8 cellular contexts compared by ENCODE assay signal in the genomic region with DNA sequence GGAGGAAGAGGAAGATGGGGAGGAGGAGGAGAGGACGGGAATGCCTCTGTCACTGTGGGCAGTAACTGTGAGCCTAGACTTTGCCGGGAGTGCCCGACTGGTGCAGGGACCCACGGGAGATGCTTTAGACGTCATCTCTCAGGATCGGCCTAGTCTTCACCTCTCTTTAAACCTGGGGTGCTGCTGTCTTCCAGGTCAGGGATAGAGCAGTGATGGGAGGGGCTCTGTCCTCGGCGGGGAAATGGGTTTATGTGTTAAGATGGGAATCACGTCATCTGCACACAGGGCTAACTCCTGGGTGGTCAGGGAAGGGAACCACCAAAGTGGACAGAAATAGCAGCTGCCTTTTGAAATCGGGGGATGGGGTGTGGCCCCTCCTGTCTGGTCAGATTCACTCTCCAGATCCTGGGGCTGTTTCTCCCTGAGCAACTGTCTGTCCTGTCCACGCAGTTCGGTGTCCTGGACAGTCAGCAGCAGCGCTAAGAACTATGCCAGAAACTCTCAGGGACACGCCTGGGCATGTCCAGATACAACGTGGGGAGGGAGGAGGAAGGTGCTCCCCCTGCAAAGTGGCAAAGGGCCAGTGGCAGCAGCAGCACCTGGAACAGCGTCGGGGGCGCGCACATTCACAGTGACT. TPM values are rescaled to one million over a fixed set of nuclear protein-coding genes. Genes with fewer than 3 reads are reported as not detected.
DNase-seq lines count a peak whose midpoint lies in the region; ATAC-seq and TF ChIP-seq lines count a peak whose summit lies in the region.

No MANE protein-coding gene starts in this region.

- peak; percentile 6 to 45 (median 32) for ATAC-seq in right lobe of liver
- peak; percentile 45 for ATAC-seq in upper lobe of right lung
- no peak for ATAC-seq in GM21390 (IDR thresholded peaks at IDR 0.05; ENCODE audit: unreplicated experiment)

- WGBS in right lobe of liver (ENCODE audit: insufficient coverage, low coverage, low lambda C conversion rate, missing lambda C conversion rate): 35% methylated on average over 8 of the region's 19 CpGs

- no peaks in the 10 kb centered on the region for H3K9me3 ChIP-seq in right lobe of liver
- no peaks in the 10 kb centered on the region for H3K9me3 ChIP-seq in upper lobe of right lung

- H3K4me1 ChIP-seq in right lobe of liver (peaks cover 0 to 43% (median 0%) of the 10 kb centered on the region in 4 donors), upper lobe of right lung (peaks cover 37% of the 10 kb centered on the region)

- DNase-seq in EH (ENCODE audit: low read depth): peak; percentile 94
- peak; percentile 45 for DNase-seq in NB4 (ENCODE audit: low read depth)
- DNase-seq in brain pericyte (ENCODE audit: low read depth, low spot score): peak; percentile 82
- peak; percentile 47 to 70 (median 67) for DNase-seq in right lobe of liver
- DNase-seq in upper lobe of right lung: no peak
- no peak for DNase-seq in Ammon's horn (ENCODE audit: low spot score)
- no peak for DNase-seq in activated CD4-positive, CD25-positive, alpha-beta regulatory T cell treated with anti-CD3 and anti-CD28 coated beads, Interleukin-2, amount 50 U/mL, for 72 hours

- TF ChIP-seq POLR2A in NB4 (IDR thresholded peaks at IDR 0.05; ENCODE audit: extremely low read depth, insufficient read length): no peak
- no peak for TF ChIP-seq POLR2A in right lobe of liver (IDR thresholded peaks at IDR 0.05)

- no peaks in the 10 kb centered on the region for H3K27me3 ChIP-seq in right lobe of liver
- H3K27me3 ChIP-seq in upper lobe of right lung: no peaks in the 10 kb centered on the region

- no peak for TF ChIP-seq CTCF in NB4 (IDR thresholded peaks at IDR 0.05; ENCODE audit: low read depth, low read length)
- no peak for TF ChIP-seq CTCF in right lobe of liver (IDR thresholded peaks at IDR 0.05)
- no peak for TF ChIP-seq CTCF in upper lobe of right lung (IDR thresholded peaks at IDR 0.05)

- H3K27ac ChIP-seq in right lobe of liver (peak overlapping the region; percentile 10 to 78 (median 65)), upper lobe of right lung (peak overlapping the region; percentile 82)

- no peaks in the 10 kb centered on the region for H3K36me3 ChIP-seq in right lobe of liver
- peaks cover 15% of the 10 kb centered on the region for H3K36me3 ChIP-seq in upper lobe of right lung

- intact Hi-C loops in right lobe of liver (cut with DNase I): no loop called here
- intact Hi-C loops in upper lobe of right lung (cut with DNase I): no loop called here

- no peak overlapping the region for H3K4me3 ChIP-seq in NB4 (ENCODE audit: low read depth, low read length)
- H3K4me3 ChIP-seq in right lobe of liver: no peak overlapping the region
- H3K4me3 ChIP-seq in upper lobe of right lung: no peak overlapping the region

RNA-seq across cellular contexts. Expression of gene GAS6, which starts 26.8 kb away (rescaled TPM):
- total RNA-seq in right lobe of liver (10 to 100 TPM; 11.9 to 48.5 (median 27.2) TPM), upper lobe of right lung (197 TPM)

Comparison
In these comparisons a context has a peak if more than half of its experiments do, and no peak if none do; other contexts are left out.
1. DNase-seq: peak in EH (single experiment), NB4 (single experiment), brain pericyte (single experiment) and right lobe of liver (3 of 3); none in upper lobe of right lung (single experiment), Ammon's horn (single experiment) and activated CD4-positive, CD25-positive, alpha-beta regulatory T cell treated with anti-CD3 and anti-CD28 coated beads, Interleukin-2, amount 50 U/mL, for 72 hours (single experiment).